Comparison of ENCODE assay signal across 14 cellular contexts in the genomic region with DNA sequence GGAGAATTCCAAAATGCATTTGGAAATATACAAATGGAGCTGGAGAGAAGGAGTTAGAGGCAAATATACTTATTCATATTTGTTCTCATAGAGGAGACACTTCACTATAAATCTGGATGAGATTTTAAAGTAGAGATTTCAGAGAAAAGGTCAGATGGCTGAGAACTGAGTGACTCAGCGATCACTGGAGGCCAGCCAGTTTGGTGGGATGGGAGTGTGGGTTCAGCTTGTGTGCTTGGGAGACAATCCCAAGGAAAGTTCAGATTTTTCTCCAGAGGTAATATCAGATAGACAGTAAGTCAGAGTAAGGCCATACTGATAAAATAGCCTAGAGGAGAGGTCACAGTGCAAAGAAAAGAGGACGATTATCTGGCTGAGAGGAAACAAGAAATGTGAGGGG.
DNase-seq lines count a peak whose midpoint lies in the region; ATAC-seq and TF ChIP-seq lines count a peak whose summit lies in the region.
"Had no signal": no experiment of that assay in that cellular context is flagged by ENCODE, and none has a peak within 500 bp of the region (broad histone marks: within the 10 kb centered on the region; RNA-seq: fewer than 3 reads in every experiment).

No MANE protein-coding gene starts in this region.

- H3K4me3 ChIP-seq in PC-3 (ENCODE audit: low read length) (no peak overlapping the region), osteoblast (ENCODE audit: insufficient read depth, low read length) (peak overlapping the region; percentile 8)

- H3K4me2 ChIP-seq in PC-3 (ENCODE audit: low read length) (peak overlapping the region; percentile 33), osteoblast (ENCODE audit: insufficient read depth, low read length) (peak overlapping the region; percentile 58)

- H3K9me3 ChIP-seq in PC-3 (ENCODE audit: low read length): no peaks in the 10 kb centered on the region
- H3K9me3 ChIP-seq in osteoblast (ENCODE audit: low read depth, low read length): no peaks in the 10 kb centered on the region

- H4K20me1 ChIP-seq in PC-3 (ENCODE audit: low read length) (no peaks in the 10 kb centered on the region), osteoblast (ENCODE audit: insufficient read depth, low read length) (no peaks in the 10 kb centered on the region)

- BruUV-seq in PC-3 (replicated peaks; lab: Mats Ljungman, UMichigan): no TSS peak

- peaks cover 22% of the 10 kb centered on the region for H3K4me1 ChIP-seq in PC-3 (ENCODE audit: insufficient read depth, low read length)
- peaks cover 36% of the 10 kb centered on the region for H3K4me1 ChIP-seq in osteoblast (ENCODE audit: insufficient read depth, low read length)

- intact Hi-C loops in PC-3 (cut with micrococcal nuclease): no loop called here

- TF ChIP-seq CTCF in PC-3 (conservative IDR thresholded peaks at IDR 0.05; ENCODE audit: low read depth, low read length): no peak
- TF ChIP-seq CTCF in osteoblast (IDR thresholded peaks at IDR 0.05; ENCODE audit: extremely low read depth, low read depth, low read length): no peak

- H3K79me2 ChIP-seq in PC-3 (ENCODE audit: low read length) (no peaks in the 10 kb centered on the region), osteoblast (ENCODE audit: insufficient read depth, low read length) (peaks cover 9% of the 10 kb centered on the region)

- no peaks in the 10 kb centered on the region for H3F3A ChIP-seq in PC-3 (ENCODE audit: low read length, unreplicated experiment)

- no peak overlapping the region for H2AFZ ChIP-seq in PC-3 (ENCODE audit: low read length)
- no peak overlapping the region for H2AFZ ChIP-seq in osteoblast (ENCODE audit: low read length)

- H3K27me3 ChIP-seq in PC-3 (ENCODE audit: low read length): no peaks in the 10 kb centered on the region
- H3K27me3 ChIP-seq in osteoblast (ENCODE audit: insufficient read depth, low read length): no peaks in the 10 kb centered on the region

- no peaks in the 10 kb centered on the region for H3K9me2 ChIP-seq in PC-3 (replicated peaks; ENCODE audit: low read length)

- DNase-seq in COLO829 (ENCODE audit: low spot score) (peak; percentile 71), PC-3 (peak; percentile 76), fibroblast of peridontal ligament (ENCODE audit: extremely low read depth) (peak; percentile 88), osteoblast (ENCODE audit: insufficient read length, low spot score, missing footprints) (no peak), NCI-H510A treated with DMSO at 0.1 percent for 48 hours (lab: John Stamatoyannopoulos, UW) (no peak), T-helper 2 cell (no peak)
- DNase-seq in effector CD4-positive, alpha-beta T cell: no peak
- DNase-seq in NK-92 treated with Interleukin-12 subunit alpha and Interleukin-12 subunit beta, amount 100 ng/mL, for 24 hours (lab: John Stamatoyannopoulos, UW): no peak
- DNase-seq: activated gamma-delta T cell; CD4-positive, alpha-beta memory T cell; NCI-H1092 treated with DMSO at 0.1 percent for 48 hours; stimulated activated CD4-positive, alpha-beta T cell treated with anti-CD3 and anti-CD28 coated beads, Interleukin-4, amount 100 ng/mL, for 24 hours; WERI-Rb-1 had no signal

- peak overlapping the region; percentile 24; the same call in 1 of the 2 replicates for H3K27ac ChIP-seq in PC-3 (ENCODE audit: low read length)
- peak overlapping the region; percentile 67 for H3K27ac ChIP-seq in osteoblast (ENCODE audit: low read depth, low read length)
- H3K27ac ChIP-seq: WERI-Rb-1 had no signal

- POLR2A ChIA-PET in PC-3 (lab: Charles Lee; ENCODE audit: unreplicated experiment): interaction anchor here (0.6 kb wide), 1 partner anchor 109 kb away, joined by 3 read pairs; no protein-coding TSS in a partner anchor

- no peak overlapping the region for H3K9ac ChIP-seq in PC-3 (ENCODE audit: low read length)

- CTCF ChIA-PET in PC-3 (lab: Charles Lee): no interaction called here

- ATAC-seq in PC-3: peak; percentile 82
- ATAC-seq: esophagus mucosa had no signal

- H3K36me3 ChIP-seq in PC-3 (ENCODE audit: low read depth, low read length) (no peaks in the 10 kb centered on the region), osteoblast (ENCODE audit: insufficient read depth, low read length) (peaks cover 3% of the 10 kb centered on the region)
- H3K36me3 ChIP-seq: WERI-Rb-1 had no signal

Comparison
In these comparisons a context has a peak if more than half of its experiments do, and no peak if none do; other contexts are left out.
1. DNase-seq: peak in COLO829 (single experiment), PC-3 (single experiment) and fibroblast of peridontal ligament (single experiment); none in osteoblast (single experiment), NCI-H510A treated with DMSO at 0.1 percent for 48 hours (single experiment), T-helper 2 cell (0 of 5), effector CD4-positive, alpha-beta T cell (single experiment) and NK-92 treated with Interleukin-12 subunit alpha and Interleukin-12 subunit beta, amount 100 ng/mL, for 24 hours (single experiment).